ENCODE assay signal across 24 cellular contexts in the genomic region with DNA sequence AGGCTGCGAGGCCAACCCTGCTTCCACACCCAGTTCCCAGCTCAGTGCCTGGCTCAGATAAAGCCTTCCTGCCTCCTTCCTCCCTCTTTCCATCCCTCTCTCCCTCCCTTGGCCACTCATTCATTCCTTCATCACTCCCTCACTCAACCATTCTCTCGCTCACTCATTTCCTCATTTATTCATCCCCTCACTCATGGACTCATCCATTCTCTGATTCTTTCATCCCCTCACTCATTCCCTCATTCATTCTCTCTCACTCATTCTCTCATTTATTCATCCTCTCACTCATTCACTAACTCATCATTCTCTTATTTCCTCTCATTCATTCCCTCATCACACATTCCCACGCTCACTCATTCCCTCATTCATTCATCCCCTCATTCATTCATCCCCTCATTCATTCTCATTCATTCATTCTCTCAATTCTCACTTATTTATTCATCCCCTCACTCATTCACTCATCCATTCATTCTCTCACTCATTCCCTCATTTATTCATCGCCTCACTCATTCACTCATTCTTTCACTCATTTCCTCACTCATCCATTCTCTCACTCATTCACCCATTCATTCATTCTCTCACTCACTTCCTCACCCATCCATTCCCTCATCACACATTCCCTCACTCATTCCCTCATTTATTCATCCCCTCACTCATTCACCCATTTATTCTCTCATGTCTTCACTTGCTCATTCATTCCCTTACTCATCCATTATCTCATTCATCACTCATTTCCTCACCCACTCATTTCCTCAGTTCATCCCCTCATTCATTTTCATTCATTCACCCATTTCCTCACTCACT.
"Had no signal": no experiment of that assay in that cellular context is flagged by ENCODE, and none has a peak within 500 bp of the region (broad histone marks: within the 10 kb centered on the region; RNA-seq: fewer than 3 reads in every experiment).

No MANE protein-coding gene starts in this region.

- H3K27ac ChIP-seq: brain microvascular endothelial cell, colonic mucosa, foreskin keratinocyte, left lung, neural progenitor cell, parathyroid adenoma, right lobe of liver, stomach, upper lobe of left lung had no signal

- H3K27ac Mint-ChIP-seq: activated CD4-positive, alpha-beta memory T cell treated with anti-CD3 and anti-CD28 coated beads, Interleukin-2, amount 10 ng/mL, durations not matched to agents 7 days and 5 days; activated naive CD4-positive, alpha-beta T cell treated with anti-CD3 and anti-CD28 coated beads, Interleukin-2, amount 10 ng/mL, durations not matched to agents 7 days and 5 days; activated naive CD8-positive, alpha-beta T cell treated with anti-CD3 and anti-CD28 coated beads, Interleukin-2, amount 50 U/mL, for 24 hours; naive thymus-derived CD4-positive, alpha-beta T cell; neural progenitor cell; T-helper 2 cell treated with Interferon-gamma antibody and Interleukin-4, amounts not matched to agents 5 μg/mL and 100 μg/mL, for 36 hours; WTC11 had no signal

- H3K36me3 Mint-ChIP-seq: activated naive CD4-positive, alpha-beta T cell treated with anti-CD3 and anti-CD28 coated beads, Interleukin-2, amount 10 ng/mL, durations not matched to agents 7 days and 5 days; naive thymus-derived CD4-positive, alpha-beta T cell; neural progenitor cell; WTC11 had no signal

- H3K4me1 Mint-ChIP-seq: activated CD4-positive, alpha-beta memory T cell treated with anti-CD3 and anti-CD28 coated beads, Interleukin-2, amount 10 ng/mL, durations not matched to agents 7 days and 5 days; central memory CD8-positive, alpha-beta T cell had no signal

- DNase-seq: activated CD4-positive, alpha-beta memory T cell treated with anti-CD3 and anti-CD28 coated beads, Interleukin-2, amount 10 ng/mL, durations not matched to agents 7 days and 5 days; activated CD4-positive, alpha-beta T cell treated with anti-CD3 and anti-CD28 coated beads for 48 hours; activated CD8-positive, alpha-beta memory T cell treated with anti-CD3 and anti-CD28 coated beads, Interleukin-2, amount 50 U/mL, for 4 hours; activated effector memory CD4-positive, alpha-beta T cell treated with Interleukin-2 at 50 U/mL for 16 hours; activated naive CD4-positive, alpha-beta T cell treated with anti-CD3 and anti-CD28 coated beads, Interleukin-2, amount 10 ng/mL, durations not matched to agents 7 days and 5 days; activated naive CD8-positive, alpha-beta T cell treated with anti-CD3 and anti-CD28 coated beads, Interleukin-2, amount 50 U/mL, for 24 hours; activated T-cell treated with anti-CD3 and anti-CD28 coated beads, Interleukin-2, amount 50 U/mL, for 4 hours; anterior cingulate cortex; brain microvascular endothelial cell; colonic mucosa; foreskin keratinocyte; mammary epithelial cell; naive thymus-derived CD4-positive, alpha-beta T cell; stimulated activated CD4-positive, alpha-beta T cell treated with anti-CD3 and anti-CD28 coated beads, Interleukin-4, amount 100 ng/mL, for 1 hour; stomach had no signal

- H3K9me3 Mint-ChIP-seq: activated CD4-positive, alpha-beta memory T cell treated with anti-CD3 and anti-CD28 coated beads, Interleukin-2, amount 10 ng/mL, durations not matched to agents 7 days and 5 days; activated naive CD4-positive, alpha-beta T cell treated with anti-CD3 and anti-CD28 coated beads, Interleukin-2, amount 10 ng/mL, durations not matched to agents 7 days and 5 days; activated naive CD8-positive, alpha-beta T cell treated with anti-CD3 and anti-CD28 coated beads, Interleukin-2, amount 50 U/mL, for 24 hours; activated T-cell treated with anti-CD3 and anti-CD28 coated beads, Interleukin-2, amount 50 U/mL, for 4 hours; central memory CD8-positive, alpha-beta T cell; naive thymus-derived CD4-positive, alpha-beta T cell; neural progenitor cell; T-helper 2 cell treated with Interferon-gamma antibody and Interleukin-4, amounts not matched to agents 5 μg/mL and 100 μg/mL, for 36 hours; WTC11 had no signal

- H3K4me3 ChIP-seq: colonic mucosa, left lung, neural progenitor cell, right lobe of liver, smooth muscle cell, stomach, upper lobe of left lung had no signal

- H3K4me1 ChIP-seq: colonic mucosa, parathyroid adenoma, right lobe of liver had no signal

- ATAC-seq: activated naive CD8-positive, alpha-beta T cell treated with anti-CD3 and anti-CD28 coated beads, Interleukin-2, amount 50 U/mL, for 24 hours; activated T-cell treated with anti-CD3 and anti-CD28 coated beads, Interleukin-2, amount 50 U/mL, for 4 hours; foreskin keratinocyte; left lung; naive thymus-derived CD4-positive, alpha-beta T cell; WTC11 had no signal

- H3K27me3 ChIP-seq: brain microvascular endothelial cell, colonic mucosa, foreskin keratinocyte, left lung, neural progenitor cell, right lobe of liver, stomach, upper lobe of left lung had no signal

- H3K4me3 Mint-ChIP-seq: activated CD4-positive, alpha-beta memory T cell treated with anti-CD3 and anti-CD28 coated beads, Interleukin-2, amount 10 ng/mL, durations not matched to agents 7 days and 5 days; activated naive CD4-positive, alpha-beta T cell treated with anti-CD3 and anti-CD28 coated beads, Interleukin-2, amount 10 ng/mL, durations not matched to agents 7 days and 5 days; activated naive CD8-positive, alpha-beta T cell treated with anti-CD3 and anti-CD28 coated beads, Interleukin-2, amount 50 U/mL, for 24 hours; activated T-cell treated with anti-CD3 and anti-CD28 coated beads, Interleukin-2, amount 50 U/mL, for 4 hours; central memory CD8-positive, alpha-beta T cell; naive thymus-derived CD4-positive, alpha-beta T cell; neural progenitor cell; T-helper 2 cell treated with Interferon-gamma antibody and Interleukin-4, amounts not matched to agents 5 μg/mL and 100 μg/mL, for 36 hours; WTC11 had no signal

- H3K27me3 Mint-ChIP-seq: activated naive CD8-positive, alpha-beta T cell treated with anti-CD3 and anti-CD28 coated beads, Interleukin-2, amount 50 U/mL, for 24 hours; central memory CD8-positive, alpha-beta T cell; naive thymus-derived CD4-positive, alpha-beta T cell had no signal

- H3K9me3 ChIP-seq: colonic mucosa, left lung, right lobe of liver, stomach, upper lobe of left lung had no signal

- H3K36me3 ChIP-seq: brain microvascular endothelial cell, colonic mucosa, left lung, neural progenitor cell, right lobe of liver, stomach had no signal
